Comparison of ENCODE assay signal across 1 cellular context in genomic region chr6:111080713-111081112, GRCh38.
TF ChIP-seq lines count a peak whose summit lies in the region.

No MANE protein-coding gene starts in this region.

TF ChIP-seq in Ishikawa, 13 proteins besides CTCF, POLR2A, EP300 and RAD21 (continued from another document):
- no peak for TF ChIP-seq EGR1 (IDR thresholded peaks at IDR 0.05)
